ENCODE assay signal across 8 cellular contexts in genomic region chr2:43157506-43158232, GRCh38.
A peak's percentile ranks its signal among the peaks of the same experiment; 100 is the strongest.
DNase-seq lines count a peak whose midpoint lies in the region; ATAC-seq and TF ChIP-seq lines count a peak whose summit lies in the region.

No MANE protein-coding gene starts in this region.

- no peaks in the 10 kb centered on the region for H3K9me3 ChIP-seq in CD8-positive, alpha-beta T cell (ENCODE audit: low read length)
- no peaks in the 10 kb centered on the region for H3K9me3 ChIP-seq in PC-9 (ENCODE audit: insufficient read depth, low read depth)
- H3K9me3 ChIP-seq in prostate gland = no peaks in the 10 kb centered on the region

- no peaks in the 10 kb centered on the region for H3K9me3 Mint-ChIP-seq in CD8-positive, alpha-beta T cell

- peaks cover 86% of the 10 kb centered on the region for H3K4me1 Mint-ChIP-seq in CD8-positive, alpha-beta T cell (ENCODE audit: low read depth)

- H3F3A ChIP-seq in PC-9 (ENCODE audit: insufficient read depth, low read depth) = peaks cover 38% of the 10 kb centered on the region

- TF ChIP-seq POLR2A in prostate gland (IDR thresholded peaks at IDR 0.05) = no peak

- no peaks in the 10 kb centered on the region for H3K27me3 ChIP-seq in CD8-positive, alpha-beta T cell (ENCODE audit: insufficient read depth, low read length)
- H3K27me3 ChIP-seq in PC-9 (ENCODE audit: insufficient read depth, low read depth) (no peaks in the 10 kb centered on the region), prostate gland (replicated peaks; ENCODE audit: insufficient read depth) (no peaks in the 10 kb centered on the region)

- DNase-seq in CD8-positive, alpha-beta T cell = no peak
- peak in 1 of 2 experiments; percentile 32 for DNase-seq in PC-9
- DNase-seq in epithelial cell of prostate (ENCODE audit: low read depth, low spot score) = peak; percentile 56
- no peak for DNase-seq in prostate gland (ENCODE audit: low spot score)
- no peak for DNase-seq in dedifferentiated amniotic fluid mesenchymal stem cell (ENCODE audit: extremely low spot score)
- DNase-seq in posterior vena cava (ENCODE audit: low spot score) = no peak

- peak overlapping the region; percentile 96 for H3K27ac Mint-ChIP-seq in CD8-positive, alpha-beta T cell

- no peaks in the 10 kb centered on the region for H4K20me1 ChIP-seq in PC-9 (ENCODE audit: insufficient read depth)

- H3K4me2 ChIP-seq in PC-9 = peak overlapping the region; percentile 71

- no peak for TF ChIP-seq CTCF in CD8-positive, alpha-beta T cell (IDR thresholded peaks at IDR 0.05)
- no peak for TF ChIP-seq CTCF in PC-9 (conservative IDR thresholded peaks at IDR 0.05)
- TF ChIP-seq CTCF in prostate gland (IDR thresholded peaks at IDR 0.05) = no peak

- H3K4me1 ChIP-seq in CD8-positive, alpha-beta T cell (ENCODE audit: insufficient read depth, low read length) = peaks cover 88% of the 10 kb centered on the region
- H3K4me1 ChIP-seq in PC-9 (replicated peaks; ENCODE audit: insufficient read depth) (peaks cover 55% of the 10 kb centered on the region), prostate gland (replicated peaks) (peaks cover 13% of the 10 kb centered on the region)

- CTCF ChIA-PET in CD8-positive, alpha-beta T cell (lab: Charles Lee) = interaction anchor here (0.5 to 26.6 kb wide), 5 partner anchors 21 to 1520 kb away, joined by 3 to 537 read pairs (median 4); partner anchors contain the start of gene ZFP36L2
- CTCF ChIA-PET in PC-9 (lab: Charles Lee) = interaction anchor here (0.6 kb wide), 2 partner anchors 31 to 184 kb away, joined by 4 to 6 read pairs; no protein-coding TSS in a partner anchor

- no peak overlapping the region for H2AFZ ChIP-seq in PC-9

- no peaks in the 10 kb centered on the region for H3K9me2 ChIP-seq in PC-9 (ENCODE audit: insufficient read depth)

- H3K36me3 Mint-ChIP-seq in CD8-positive, alpha-beta T cell = no peaks in the 10 kb centered on the region

- no TSS peak for BruUV-seq in PC-9 (replicated peaks; lab: Mats Ljungman, UMichigan)

- H3K36me3 ChIP-seq in CD8-positive, alpha-beta T cell (ENCODE audit: insufficient read depth, low read length) = no peaks in the 10 kb centered on the region
- H3K36me3 ChIP-seq in PC-9 (ENCODE audit: low read depth) (no peaks in the 10 kb centered on the region), prostate gland (no peaks in the 10 kb centered on the region)

- POLR2A ChIA-PET in CD8-positive, alpha-beta T cell (lab: Charles Lee) = interaction anchor here (0.8 to 28.3 kb wide), 7 partner anchors 10 to 65 kb away, joined by 3 to 828 read pairs (median 3); partner anchors contain the start of gene ZFP36L2
- POLR2A ChIA-PET in PC-9 (lab: Charles Lee; ENCODE audit: unreplicated experiment) = interaction anchor here (0.6 to 0.9 kb wide), 4 partner anchors 27 to 110 kb away, joined by 3 to 5 read pairs (median 4); no protein-coding TSS in a partner anchor

- ATAC-seq in CD8-positive, alpha-beta T cell = no peak
- no peak for ATAC-seq in GM19452 (IDR thresholded peaks at IDR 0.05; ENCODE audit: unreplicated experiment)
- ATAC-seq in GM19324 (IDR thresholded peaks at IDR 0.05; ENCODE audit: low FRiP score, unreplicated experiment) = no peak

- no peak overlapping the region for H3K4me3 Mint-ChIP-seq in CD8-positive, alpha-beta T cell

- WGBS in prostate gland = 62% methylated on average over 14 of the region's 14 CpGs

- H3K79me2 ChIP-seq in PC-9 (ENCODE audit: low read depth) = no peaks in the 10 kb centered on the region

- intact Hi-C loops in CD8-positive, alpha-beta T cell (cut with DNase I, micrococcal nuclease) = loop anchor here (1.0 to 5.0 kb wide), 4 partner anchors 13 to 180 kb away; no protein-coding TSS in a partner anchor
- intact Hi-C loops in PC-9 (cut with micrococcal nuclease; ENCODE audit: unreplicated experiment) (loop anchor here (1.0 to 2.0 kb wide), 4 partner anchors 21 to 83 kb away; no protein-coding TSS in a partner anchor), prostate gland (cut with DNase I) (loop anchor here (5.0 kb wide), 1 partner anchor 65 kb away; no protein-coding TSS in a partner anchor), posterior vena cava (cut with DNase I) (no loop called here)

- peak overlapping the region; percentile 16 for H3K4me3 ChIP-seq in CD8-positive, alpha-beta T cell (ENCODE audit: low read depth, low read length)
- H3K4me3 ChIP-seq in PC-9 = no peak overlapping the region; the same call in 1 of the 2 replicates
- H3K4me3 ChIP-seq in prostate gland = no peak overlapping the region

- H3K27me3 Mint-ChIP-seq in CD8-positive, alpha-beta T cell (ENCODE audit: low read depth) = no peaks in the 10 kb centered on the region

- H3K27ac ChIP-seq in CD8-positive, alpha-beta T cell (ENCODE audit: low read depth, low read length) = peak overlapping the region; percentile 60
- H3K27ac ChIP-seq in PC-9 (peak overlapping the region; percentile 95), epithelial cell of prostate (peak overlapping the region; percentile 98), prostate gland (peak overlapping the region; percentile 79 to 87)

Comparison
In these comparisons a context has a peak if more than half of its experiments do, and no peak if none do; other contexts are left out.
1. intact Hi-C loops: an anchor here in CD8-positive, alpha-beta T cell (1.0 to 5.0 kb wide), PC-9 (1.0 to 2.0 kb wide) and prostate gland (5.0 kb wide); none called in posterior vena cava.